In genomic region chr2:13227543-13227942, GRCh38 we compare ENCODE assay signal across 18 cellular contexts.
DNase-seq lines count a peak whose midpoint lies in the region; ATAC-seq, FAIRE-seq and TF ChIP-seq lines count a peak whose summit lies in the region.
"Had no signal": no experiment of that assay in that cellular context is flagged by ENCODE, and none has a peak within 500 bp of the region (broad histone marks: within the 10 kb centered on the region; RNA-seq: fewer than 3 reads in every experiment).

No MANE protein-coding gene starts in this region.

- H3K27me3 ChIP-seq in WERI-Rb-1 (ENCODE audit: insufficient read depth, low read depth, severe bottlenecking): no peaks in the 10 kb centered on the region
- H3K27me3 ChIP-seq: ovary, SJSA1, upper lobe of left lung had no signal

- no peak for TF ChIP-seq CTCF in WERI-Rb-1 (IDR thresholded peaks at IDR 0.05; ENCODE audit: low read depth, low read length)

- no peak overlapping the region for H3K27ac ChIP-seq in WERI-Rb-1
- H3K27ac ChIP-seq: coronary artery, KMS-11, ovary, SJSA1, upper lobe of left lung had no signal

- no peak for FAIRE-seq in RCC 7860 (lab: Jason Lieb, UNC)
- FAIRE-seq: endometrium, G401.6 had no signal

- H3K4me3 ChIP-seq in WERI-Rb-1 (ENCODE audit: low read depth, low read length): no peak overlapping the region
- H3K4me3 ChIP-seq: coronary artery, ovary, SJSA1, upper lobe of left lung had no signal

- ATAC-seq in HG02885 (IDR thresholded peaks at IDR 0.05; ENCODE audit: poor library complexity, unreplicated experiment): no peak
- ATAC-seq: naive thymus-derived CD4-positive, alpha-beta T cell; sciatic nerve had no signal

- no peaks in the 10 kb centered on the region for H3K36me3 ChIP-seq in WERI-Rb-1
- H3K36me3 ChIP-seq: ovary, SJSA1, upper lobe of left lung had no signal

- H3K9me3 ChIP-seq in WERI-Rb-1 (ENCODE audit: severe bottlenecking): no peaks in the 10 kb centered on the region
- H3K9me3 ChIP-seq: ovary, SJSA1, upper lobe of left lung had no signal

- peak; percentile 48 for DNase-seq in D341Med (ENCODE audit: low spot score)
- DNase-seq in NCI-H128 (lab: John Stamatoyannopoulos, UW; ENCODE audit: unreplicated experiment): peak; percentile 41
- peak; percentile 76 for DNase-seq in NCI-H510A treated with DMSO at 0.1 percent for 48 hours (lab: John Stamatoyannopoulos, UW)
- peak; percentile 63 for DNase-seq in WERI-Rb-1
- DNase-seq in activated CD4-positive, alpha-beta T cell treated with anti-CD3 and anti-CD28 coated beads, Interleukin-2, amount 50 U/mL, for 48 hours: no peak
- DNase-seq in SW480 (ENCODE audit: low spot score): no peak
- DNase-seq in RCC 7860 (ENCODE audit: low spot score): no peak
- DNase-seq: islet precursor cell; naive thymus-derived CD4-positive, alpha-beta T cell; ovary; upper lobe of left lung had no signal

Comparison
In these comparisons a context has a peak if more than half of its experiments do, and no peak if none do; other contexts are left out.
1. DNase-seq: peak in D341Med (single experiment), NCI-H128 (single experiment), NCI-H510A treated with DMSO at 0.1 percent for 48 hours (single experiment) and WERI-Rb-1 (single experiment); none in activated CD4-positive, alpha-beta T cell treated with anti-CD3 and anti-CD28 coated beads, Interleukin-2, amount 50 U/mL, for 48 hours (0 of 2), SW480 (single experiment) and RCC 7860 (single experiment).